18 cellular contexts compared by ENCODE assay signal in genomic region chr7:51111256-51111655, GRCh38.
"Had no signal": no experiment of that assay in that cellular context is flagged by ENCODE, and none has a peak within 500 bp of the region (broad histone marks: within the 10 kb centered on the region; RNA-seq: fewer than 3 reads in every experiment).

No MANE protein-coding gene starts in this region.

- H3K36me3 Mint-ChIP-seq: naive thymus-derived CD4-positive, alpha-beta T cell; stimulated activated naive B cell treated with anti-CD40 and anti-IgM and Interleukin-4, amounts not matched to agents 10 μg/mL and 1 μg/mL and 100 μg/mL, for 72 hours; type B pancreatic cell had no signal

- DNase-seq: endodermal cell; erythroblast; foreskin melanocyte; islet precursor cell; mammary epithelial cell; naive thymus-derived CD4-positive, alpha-beta T cell; nephron progenitor cell; posterior cingulate gyrus; spleen; stimulated activated CD4-positive, alpha-beta T cell treated with anti-CD3 and anti-CD28 coated beads, Interleukin-15, amount 100 ng/mL, for 24 hours; stimulated activated CD4-positive, alpha-beta T cell treated with anti-CD3 and anti-CD28 coated beads, Interleukin-1b, Interleukin-23, amount 100 ng/mL, for 48 hours; stimulated activated CD4-positive, alpha-beta T cell treated with anti-CD3 and anti-CD28 coated beads, Interleukin-4, amount 100 ng/mL, for 4 hours; stimulated activated naive B cell treated with anti-CD40 and anti-IgM and Interleukin-4, amounts not matched to agents 10 μg/mL and 1 μg/mL and 100 μg/mL, for 72 hours; stomach had no signal

- H3K27ac Mint-ChIP-seq: dendritic cell treated with granulocyte-macrophage colony-stimulating factor and Interleukin-4, amounts not matched to agents 40 ng/mL and 50 ng/mL, for 4 days; endodermal cell; naive thymus-derived CD4-positive, alpha-beta T cell; nephron progenitor cell; stimulated activated naive B cell treated with anti-CD40 and anti-IgM and Interleukin-4, amounts not matched to agents 10 μg/mL and 1 μg/mL and 100 μg/mL, for 72 hours; type B pancreatic cell had no signal

- ATAC-seq: left lobe of liver; naive thymus-derived CD4-positive, alpha-beta T cell; sciatic nerve; stimulated activated naive B cell treated with anti-CD40 and anti-IgM and Interleukin-4, amounts not matched to agents 10 μg/mL and 1 μg/mL and 100 μg/mL, for 72 hours had no signal

- H3K4me1 Mint-ChIP-seq: naive thymus-derived CD4-positive, alpha-beta T cell; nephron progenitor cell; stimulated activated naive B cell treated with anti-CD40 and anti-IgM and Interleukin-4, amounts not matched to agents 10 μg/mL and 1 μg/mL and 100 μg/mL, for 72 hours had no signal

- H3K9me3 Mint-ChIP-seq: dendritic cell treated with granulocyte-macrophage colony-stimulating factor and Interleukin-4, amounts not matched to agents 40 ng/mL and 50 ng/mL, for 4 days; type B pancreatic cell had no signal

- H3K27me3 Mint-ChIP-seq: dendritic cell treated with granulocyte-macrophage colony-stimulating factor and Interleukin-4, amounts not matched to agents 40 ng/mL and 50 ng/mL, for 4 days; stimulated activated naive B cell treated with anti-CD40 and anti-IgM and Interleukin-4, amounts not matched to agents 10 μg/mL and 1 μg/mL and 100 μg/mL, for 72 hours; type B pancreatic cell had no signal

- H3K4me3 Mint-ChIP-seq: dendritic cell treated with granulocyte-macrophage colony-stimulating factor and Interleukin-4, amounts not matched to agents 40 ng/mL and 50 ng/mL, for 4 days; endodermal cell; naive thymus-derived CD4-positive, alpha-beta T cell; nephron progenitor cell; stimulated activated naive B cell treated with anti-CD40 and anti-IgM and Interleukin-4, amounts not matched to agents 10 μg/mL and 1 μg/mL and 100 μg/mL, for 72 hours; type B pancreatic cell had no signal
